8 cellular contexts compared by ENCODE assay signal in genomic region chr17:29178750-29179231, GRCh38. TPM values are rescaled to one million over a fixed set of nuclear protein-coding genes. Genes with fewer than 3 reads are reported as not detected.
A peak's percentile ranks its signal among the peaks of the same experiment; 100 is the strongest.
DNase-seq lines count a peak whose midpoint lies in the region; ATAC-seq and TF ChIP-seq lines count a peak whose summit lies in the region.

No MANE protein-coding gene starts in this region.

- CTCF ChIA-PET in activated naive CD4-positive, alpha-beta T cell treated with anti-CD3 and anti-CD28 coated beads, Interleukin-2, amount 10 ng/mL, durations not matched to agents 7 days and 5 days (lab: Charles Lee), result interaction anchor here (0.7 to 4.2 kb wide), 7 partner anchors 15 to 59 kb away, joined by 3 to 33 read pairs (median 4); no protein-coding TSS in a partner anchor

- H3K27me3 Mint-ChIP-seq in activated naive CD4-positive, alpha-beta T cell treated with anti-CD3 and anti-CD28 coated beads, Interleukin-2, amount 10 ng/mL, durations not matched to agents 7 days and 5 days, result peaks cover 29% of the 10 kb centered on the region
- H3K27me3 Mint-ChIP-seq in central memory CD8-positive, alpha-beta T cell, result no peaks in the 10 kb centered on the region

- TF ChIP-seq CTCF in upper lobe of right lung (IDR thresholded peaks at IDR 0.05), result no peak

- no peak for ATAC-seq in central memory CD8-positive, alpha-beta T cell (replicated peaks; ENCODE audit: extremely low read depth, poor library complexity, severe bottlenecking)
- ATAC-seq in upper lobe of right lung (peak; percentile 2), HG03108 (IDR thresholded peaks at IDR 0.05; ENCODE audit: unreplicated experiment) (no peak)

- no peaks in the 10 kb centered on the region for H3K36me3 Mint-ChIP-seq in activated naive CD4-positive, alpha-beta T cell treated with anti-CD3 and anti-CD28 coated beads, Interleukin-2, amount 10 ng/mL, durations not matched to agents 7 days and 5 days
- H3K36me3 Mint-ChIP-seq in central memory CD8-positive, alpha-beta T cell (ENCODE audit: insufficient read depth), result peaks cover 2% of the 10 kb centered on the region

- intact Hi-C loops in upper lobe of right lung (cut with DNase I), result no loop called here

- peaks cover 41% of the 10 kb centered on the region for H3K4me1 ChIP-seq in upper lobe of right lung

- no peaks in the 10 kb centered on the region for H3K36me3 ChIP-seq in upper lobe of right lung

- peak overlapping the region; percentile 33 for H3K4me3 Mint-ChIP-seq in activated naive CD4-positive, alpha-beta T cell treated with anti-CD3 and anti-CD28 coated beads, Interleukin-2, amount 10 ng/mL, durations not matched to agents 7 days and 5 days
- peak overlapping the region; percentile 52 for H3K4me3 Mint-ChIP-seq in central memory CD8-positive, alpha-beta T cell

- H3K9me3 Mint-ChIP-seq in activated naive CD4-positive, alpha-beta T cell treated with anti-CD3 and anti-CD28 coated beads, Interleukin-2, amount 10 ng/mL, durations not matched to agents 7 days and 5 days, result no peaks in the 10 kb centered on the region
- H3K9me3 Mint-ChIP-seq in central memory CD8-positive, alpha-beta T cell, result no peaks in the 10 kb centered on the region

- peak overlapping the region; percentile 62 for H3K4me3 ChIP-seq in upper lobe of right lung

- H3K4me1 Mint-ChIP-seq in activated naive CD4-positive, alpha-beta T cell treated with anti-CD3 and anti-CD28 coated beads, Interleukin-2, amount 10 ng/mL, durations not matched to agents 7 days and 5 days, result peaks cover 33% of the 10 kb centered on the region
- peaks cover 24% of the 10 kb centered on the region for H3K4me1 Mint-ChIP-seq in central memory CD8-positive, alpha-beta T cell

- H3K9me3 ChIP-seq in upper lobe of right lung, result no peaks in the 10 kb centered on the region

- H3K27me3 ChIP-seq in upper lobe of right lung, result no peaks in the 10 kb centered on the region

- no peak for DNase-seq in activated naive CD4-positive, alpha-beta T cell treated with anti-CD3 and anti-CD28 coated beads, Interleukin-2, amount 10 ng/mL, durations not matched to agents 7 days and 5 days
- no peak for DNase-seq in activated naive CD4-positive, alpha-beta T cell treated with anti-CD3 and anti-CD28 coated beads, Interleukin-2, amount 50 U/mL, for 16 hours
- no peak for DNase-seq in central memory CD8-positive, alpha-beta T cell (ENCODE audit: low spot score in 2 of 2)
- DNase-seq in mesenteric fat pad (ENCODE audit: low spot score), result peak; percentile 72
- no peak for DNase-seq in upper lobe of right lung
- no peak for DNase-seq in Kasumi-1 (lab: John Stamatoyannopoulos, UW)
- no peak for DNase-seq in AG08395 (ENCODE audit: low spot score)

- H3K27ac Mint-ChIP-seq in activated naive CD4-positive, alpha-beta T cell treated with anti-CD3 and anti-CD28 coated beads, Interleukin-2, amount 10 ng/mL, durations not matched to agents 7 days and 5 days, result no peak overlapping the region
- no peak overlapping the region for H3K27ac Mint-ChIP-seq in central memory CD8-positive, alpha-beta T cell (ENCODE audit: low read depth)

- peak overlapping the region; percentile 89 for H3K27ac ChIP-seq in upper lobe of right lung

RNA-seq across cellular contexts. Expression of gene MYO18A, which starts 1.4 kb away (rescaled TPM):
- total RNA-seq in mesenteric fat pad (48.6 TPM), upper lobe of right lung (51.0 TPM)
